Comparison of ENCODE assay signal across 17 cellular contexts in genomic region chr10:12344375-12345110, GRCh38. TPM values are rescaled to one million over a fixed set of nuclear protein-coding genes. Genes with fewer than 3 reads are reported as not detected.
DNase-seq lines count a peak whose midpoint lies in the region; ATAC-seq, FAIRE-seq and TF ChIP-seq lines count a peak whose summit lies in the region.
"Had no signal": no experiment of that assay in that cellular context is flagged by ENCODE, and none has a peak within 500 bp of the region (broad histone marks: within the 10 kb centered on the region; RNA-seq: fewer than 3 reads in every experiment).

No MANE protein-coding gene starts in this region.

- H3K4me1 Mint-ChIP-seq in T-helper 17 cell, result peaks cover 16% of the 10 kb centered on the region
- peaks cover 14% of the 10 kb centered on the region for H3K4me1 Mint-ChIP-seq in neural progenitor cell

- H3K4me3 Mint-ChIP-seq in T-helper 17 cell (peak overlapping the region; percentile 43), neural progenitor cell (no peak overlapping the region)
- H3K4me3 Mint-ChIP-seq: HFFc6 had no signal

- H3K27me3 Mint-ChIP-seq in T-helper 17 cell, result no peaks in the 10 kb centered on the region
- peaks cover 6% of the 10 kb centered on the region for H3K27me3 Mint-ChIP-seq in neural progenitor cell (ENCODE audit: insufficient read depth, low read depth)

- H3K36me3 Mint-ChIP-seq in T-helper 17 cell (ENCODE audit: low read depth) (peaks cover 2% of the 10 kb centered on the region), neural progenitor cell (no peaks in the 10 kb centered on the region)

- no peaks in the 10 kb centered on the region for H3K9me2 ChIP-seq in DOHH2 (replicated peaks; ENCODE audit: control insufficient read depth, low read length)

- H3K9me3 ChIP-seq in DOHH2 (ENCODE audit: control insufficient read depth, insufficient read depth, low read length) (no peaks in the 10 kb centered on the region), T-helper 17 cell (ENCODE audit: control insufficient read depth, low read length, poor library complexity, severe bottlenecking) (no peaks in the 10 kb centered on the region), neural progenitor cell (ENCODE audit: low read depth) (no peaks in the 10 kb centered on the region)
- H3K9me3 ChIP-seq: BLaER1 treated with 17β-estradiol and CSF1 and Interleukin-3, amounts not matched to agents 10 nM and 100 nM had no signal

- ATAC-seq in T-helper 17 cell, result no peak
- ATAC-seq: Panc1, Right ventricle myocardium inferior had no signal

- H3K4me3 ChIP-seq in DOHH2 (ENCODE audit: low read length), result 0 out of 2 replicates have a peak overlapping the region, but pooled peaks have one; percentile 6
- no peak overlapping the region for H3K4me3 ChIP-seq in KMS-11 (IDR thresholded peaks at IDR 0.05; ENCODE audit: insufficient read depth, low read depth, low read length)
- no peak overlapping the region for H3K4me3 ChIP-seq in neural progenitor cell
- H3K4me3 ChIP-seq: BLaER1 treated with 17β-estradiol and CSF1 and Interleukin-3, amounts not matched to agents 10 nM and 100 nM had no signal

- peak overlapping the region; percentile 47 for H2AFZ ChIP-seq in KMS-11 (ENCODE audit: low read depth)
- H2AFZ ChIP-seq in neural progenitor cell (replicated peaks), result peak overlapping the region; percentile 18

- peaks cover 3% of the 10 kb centered on the region; the same call in 1 of the 2 replicates for H3K79me2 ChIP-seq in DOHH2 (ENCODE audit: control insufficient read depth, low read length)
- no peaks in the 10 kb centered on the region for H3K79me2 ChIP-seq in KMS-11 (ENCODE audit: insufficient read depth, low read depth)
- H3K79me2 ChIP-seq in neural progenitor cell (ENCODE audit: low read depth), result no peaks in the 10 kb centered on the region

- peak overlapping the region; percentile 97 for H3K27ac ChIP-seq in DOHH2 (ENCODE audit: low read depth, low read length)
- H3K27ac ChIP-seq in KMS-11, result peak overlapping the region; percentile 29; the same call in 1 of the 2 replicates
- H3K27ac ChIP-seq in neural progenitor cell, result no peak overlapping the region
- H3K27ac ChIP-seq: BLaER1 treated with 17β-estradiol and CSF1 and Interleukin-3, amounts not matched to agents 10 nM and 100 nM had no signal

- TF ChIP-seq CTCF in DOHH2 (IDR thresholded peaks at IDR 0.05; ENCODE audit: low read depth, low read length, poor library complexity, severe bottlenecking) (no peak), KMS-11 (conservative IDR thresholded peaks at IDR 0.05; ENCODE audit: low read depth, low read length) (no peak), neural progenitor cell (IDR thresholded peaks at IDR 0.05) (no peak)

- H3K9me3 Mint-ChIP-seq in neural progenitor cell, result peaks cover 4% of the 10 kb centered on the region
- H3K9me3 Mint-ChIP-seq: HFFc6 had no signal

- H3K27me3 ChIP-seq in DOHH2 (ENCODE audit: control insufficient read depth, low read length), result no peaks in the 10 kb centered on the region
- no peaks in the 10 kb centered on the region for H3K27me3 ChIP-seq in KMS-11 (ENCODE audit: insufficient read depth, low read depth)
- H3K27me3 ChIP-seq in neural progenitor cell, result peaks cover 20% of the 10 kb centered on the region

- DNase-seq in T-helper 17 cell (no peak), neural progenitor cell (ENCODE audit: low spot score) (no peak), NCI-H526 (lab: John Stamatoyannopoulos, UW) (no peak), HTR-8/SVneo (ENCODE audit: insufficient read length, low spot score) (no peak), A172 (ENCODE audit: low spot score) (no peak)
- DNase-seq: GF-D8, HFFc6, Kasumi-1, NCI-H187 treated with DMSO at 0.1 percent for 48 hours, NCI-H774, T-helper 2 cell had no signal

- no peaks in the 10 kb centered on the region; the same call in 1 of the 2 replicates for H3K36me3 ChIP-seq in DOHH2 (ENCODE audit: control insufficient read depth, low read length)
- no peaks in the 10 kb centered on the region for H3K36me3 ChIP-seq in KMS-11 (ENCODE audit: insufficient read depth)
- H3K36me3 ChIP-seq in neural progenitor cell, result no peaks in the 10 kb centered on the region
- H3K36me3 ChIP-seq: BLaER1 treated with 17β-estradiol and CSF1 and Interleukin-3, amounts not matched to agents 10 nM and 100 nM had no signal

- H3K9ac ChIP-seq in KMS-11, result no peak overlapping the region
- no peak overlapping the region for H3K9ac ChIP-seq in neural progenitor cell
- H3K9ac ChIP-seq: BLaER1 treated with 17β-estradiol and CSF1 and Interleukin-3, amounts not matched to agents 10 nM and 100 nM had no signal

- H3F3A ChIP-seq in DOHH2 (ENCODE audit: control insufficient read depth, insufficient read depth) (peaks cover 61% of the 10 kb centered on the region), neural progenitor cell (ENCODE audit: low read depth) (peaks cover 16% of the 10 kb centered on the region)

- H3K4me1 ChIP-seq in DOHH2 (ENCODE audit: control insufficient read depth, low read length) (peaks cover 92% of the 10 kb centered on the region), KMS-11 (ENCODE audit: low read depth, poor library complexity, severe bottlenecking) (peaks cover 31% of the 10 kb centered on the region), neural progenitor cell (peaks cover 9% of the 10 kb centered on the region)

- no peak for FAIRE-seq in HTR-8/SVneo (lab: Jason Lieb, UNC)
- FAIRE-seq: GM12892 had no signal

- H3K27ac Mint-ChIP-seq in T-helper 17 cell (peak overlapping the region; percentile 79), neural progenitor cell (no peak overlapping the region)
- H3K27ac Mint-ChIP-seq: HFFc6 had no signal

- H4K20me1 ChIP-seq in DOHH2 (ENCODE audit: control insufficient read depth, insufficient read depth, low read depth, low read length), result no peaks in the 10 kb centered on the region
- H4K20me1 ChIP-seq in KMS-11 (ENCODE audit: insufficient read depth), result no peaks in the 10 kb centered on the region
- H4K20me1 ChIP-seq in neural progenitor cell (ENCODE audit: low read depth), result no peaks in the 10 kb centered on the region
- H4K20me1 ChIP-seq: BLaER1 treated with 17β-estradiol and CSF1 and Interleukin-3, amounts not matched to agents 10 nM and 100 nM had no signal

- peak overlapping the region; percentile 48 for H3K4me2 ChIP-seq in DOHH2 (ENCODE audit: low read length)
- peak overlapping the region; percentile 54 for H3K4me2 ChIP-seq in KMS-11
- no peak overlapping the region for H3K4me2 ChIP-seq in neural progenitor cell

RNA-seq across cellular contexts. Expression of gene CAMK1D, which starts 4.8 kb away (rescaled TPM):
- total RNA-seq in T-helper 17 cell (10 to 100 TPM; 31.1 to 47.3 TPM), neural progenitor cell (ENCODE audit: low replicate concordance) (7.6 and 8.8 TPM in 2 replicates)
- total RNA-seq in A172 (2014; rRNA removed; shearing (Covaris generic)), result 2.6 and 3.4 TPM in 2 replicates
